1 cellular context compared by ENCODE assay signal in genomic region chr19:18737954-18738351, GRCh38.
TF ChIP-seq lines count a peak whose summit lies in the region.

No MANE protein-coding gene starts in this region.

TF ChIP-seq in WTC11, 78 proteins besides CTCF, POLR2A, EP300 and RAD21 (continued from another document):
- no peak for TF ChIP-seq OVOL2 (CRISPR knock-in tag; IDR thresholded peaks at IDR 0.05; ENCODE audit: borderline replicate concordance)
- TF ChIP-seq FOXP1 (CRISPR knock-in tag; IDR thresholded peaks at IDR 0.05; ENCODE audit: borderline replicate concordance), result no peak
- no peak for TF ChIP-seq ZNF423 (CRISPR knock-in tag; IDR thresholded peaks at IDR 0.05)
